In genomic region chr11:9001736-9002135, GRCh38 we compare ENCODE assay signal across 9 cellular contexts.
DNase-seq lines count a peak whose midpoint lies in the region; ATAC-seq and TF ChIP-seq lines count a peak whose summit lies in the region.
"Had no signal": no experiment of that assay in that cellular context is flagged by ENCODE, and none has a peak within 500 bp of the region (broad histone marks: within the 10 kb centered on the region; RNA-seq: fewer than 3 reads in every experiment).

No MANE protein-coding gene starts in this region.

- DNase-seq in NK-92 treated with Interleukin-12 subunit alpha and Interleukin-12 subunit beta, amount 100 ng/mL, for 24 hours (lab: John Stamatoyannopoulos, UW) = peak; percentile 72
- DNase-seq in NK-92 (lab: John Stamatoyannopoulos, UW; ENCODE audit: unreplicated experiment) (no peak), fibroblast of mammary gland (ENCODE audit: low read depth) (peak; percentile 85), posterior cingulate gyrus (no peak), NCI-H1694 (lab: John Stamatoyannopoulos, UW) (no peak), NCI-H2081 (lab: John Stamatoyannopoulos, UW) (no peak)
- peak; percentile 70 for DNase-seq in activated CD4-positive, alpha-beta T cell treated with anti-CD3 and anti-CD28 coated beads for 48 hours
- peak; percentile 14 to 65 for DNase-seq in stimulated activated effector memory CD8-positive, alpha-beta T cell treated with anti-CD3 and anti-CD28 coated beads, Interleukin-12 subunit alpha, Interleukin-12 subunit beta, amount 100 ng/mL, for 72 hours (ENCODE audit: low spot score in 2 of 2)

- H3K27ac Mint-ChIP-seq in stimulated activated effector memory CD8-positive, alpha-beta T cell treated with anti-CD3 and anti-CD28 coated beads, Interleukin-12 subunit alpha, Interleukin-12 subunit beta, amount 100 ng/mL, for 72 hours = no peak overlapping the region
- H3K27ac Mint-ChIP-seq: brain had no signal

- H3K4me3 Mint-ChIP-seq in stimulated activated effector memory CD8-positive, alpha-beta T cell treated with anti-CD3 and anti-CD28 coated beads, Interleukin-12 subunit alpha, Interleukin-12 subunit beta, amount 100 ng/mL, for 72 hours = no peak overlapping the region

- no peak overlapping the region for H3K4me3 ChIP-seq in fibroblast of mammary gland (ENCODE audit: control insufficient read depth, low read depth, low read length)

- H3K9me3 Mint-ChIP-seq in stimulated activated effector memory CD8-positive, alpha-beta T cell treated with anti-CD3 and anti-CD28 coated beads, Interleukin-12 subunit alpha, Interleukin-12 subunit beta, amount 100 ng/mL, for 72 hours = no peaks in the 10 kb centered on the region

- H3K4me1 Mint-ChIP-seq in stimulated activated effector memory CD8-positive, alpha-beta T cell treated with anti-CD3 and anti-CD28 coated beads, Interleukin-12 subunit alpha, Interleukin-12 subunit beta, amount 100 ng/mL, for 72 hours = peaks cover 17% of the 10 kb centered on the region

- ATAC-seq in stimulated activated effector memory CD8-positive, alpha-beta T cell treated with anti-CD3 and anti-CD28 coated beads, Interleukin-12 subunit alpha, Interleukin-12 subunit beta, amount 100 ng/mL, for 72 hours = peak; percentile 98

- H3K36me3 Mint-ChIP-seq in stimulated activated effector memory CD8-positive, alpha-beta T cell treated with anti-CD3 and anti-CD28 coated beads, Interleukin-12 subunit alpha, Interleukin-12 subunit beta, amount 100 ng/mL, for 72 hours = no peaks in the 10 kb centered on the region
- H3K36me3 Mint-ChIP-seq: brain had no signal

- no peak for TF ChIP-seq CTCF in fibroblast of mammary gland (conservative IDR thresholded peaks at IDR 0.05; ENCODE audit: control insufficient read depth, insufficient read depth, low read depth, low read length)

- intact Hi-C loops in posterior cingulate gyrus (cut with DNase I) = no loop called here

Comparison
In these comparisons a context has a peak if more than half of its experiments do, and no peak if none do; other contexts are left out.
1. DNase-seq: peak in NK-92 treated with Interleukin-12 subunit alpha and Interleukin-12 subunit beta, amount 100 ng/mL, for 24 hours (single experiment), activated CD4-positive, alpha-beta T cell treated with anti-CD3 and anti-CD28 coated beads for 48 hours (single experiment), fibroblast of mammary gland (single experiment) and stimulated activated effector memory CD8-positive, alpha-beta T cell treated with anti-CD3 and anti-CD28 coated beads, Interleukin-12 subunit alpha, Interleukin-12 subunit beta, amount 100 ng/mL, for 72 hours (2 of 2); none in NK-92 (single experiment), posterior cingulate gyrus (0 of 10), NCI-H1694 (single experiment) and NCI-H2081 (0 of 2).